In genomic region chr3:156483426-156483825, GRCh38 we compare ENCODE assay signal across 8 cellular contexts.
DNase-seq lines count a peak whose midpoint lies in the region; ATAC-seq and TF ChIP-seq lines count a peak whose summit lies in the region.

No MANE protein-coding gene starts in this region.

- TF ChIP-seq POLR2A in upper lobe of left lung (IDR thresholded peaks at IDR 0.05): no peak

- WGBS in upper lobe of left lung, 2 donors: 39 to 44% methylated on average over 1 of the region's 1 CpG

- ATAC-seq in GM19463 (IDR thresholded peaks at IDR 0.05; ENCODE audit: unreplicated experiment): peak; percentile 79
- peak; percentile 85 for ATAC-seq in HG03460 (IDR thresholded peaks at IDR 0.05; ENCODE audit: unreplicated experiment)
- peak; percentile 34 to 69 for ATAC-seq in upper lobe of left lung (ENCODE audit: low FRiP score in 2 of 2)

- DNase-seq in GM03348 (ENCODE audit: low spot score) (peak; percentile 44), left ventricle myocardium inferior (no peak), upper lobe of left lung (no peak), NCI-H774 (lab: John Stamatoyannopoulos, UW) (no peak), NCI-H2081 (lab: John Stamatoyannopoulos, UW) (no peak)
- DNase-seq in activated T-cell treated with anti-CD3 and anti-CD28 coated beads, Interleukin-2, amount 50 U/mL, for 48 hours: peak; percentile 23 to 25

- TF ChIP-seq CTCF in left ventricle myocardium inferior (IDR thresholded peaks at IDR 0.05; ENCODE audit: borderline replicate concordance) (no peak), upper lobe of left lung (IDR thresholded peaks at IDR 0.05) (no peak)

- intact Hi-C loops in left ventricle myocardium inferior (cut with micrococcal nuclease): no loop called here

- H3K4me3 ChIP-seq in left ventricle myocardium inferior (no peak overlapping the region), upper lobe of left lung (no peak overlapping the region)

- H3K27ac ChIP-seq in left ventricle myocardium inferior (replicated peaks): peak overlapping the region; percentile 41
- H3K27ac ChIP-seq in upper lobe of left lung: peak overlapping the region in 3 of 4 donors; percentile 31 to 48 (median 43)

- H3K27me3 ChIP-seq in left ventricle myocardium inferior (ENCODE audit: low read depth): no peaks in the 10 kb centered on the region
- H3K27me3 ChIP-seq in upper lobe of left lung: no peaks in the 10 kb centered on the region

- peaks cover 13% of the 10 kb centered on the region for H3K4me1 ChIP-seq in left ventricle myocardium inferior
- H3K4me1 ChIP-seq in upper lobe of left lung: peaks cover 0 to 12% (median 8%) of the 10 kb centered on the region in 4 donors

- H3K9me3 ChIP-seq in left ventricle myocardium inferior (replicated peaks) (no peaks in the 10 kb centered on the region), upper lobe of left lung (no peaks in the 10 kb centered on the region)

- no peaks in the 10 kb centered on the region for H3K36me3 ChIP-seq in left ventricle myocardium inferior
- H3K36me3 ChIP-seq in upper lobe of left lung: no peaks in the 10 kb centered on the region

- no peak for TF ChIP-seq EP300 in upper lobe of left lung (IDR thresholded peaks at IDR 0.05)

Comparison
In these comparisons a context has a peak if more than half of its experiments do, and no peak if none do; other contexts are left out.
1. DNase-seq: peak in GM03348 (single experiment) and activated T-cell treated with anti-CD3 and anti-CD28 coated beads, Interleukin-2, amount 50 U/mL, for 48 hours (2 of 2); none in left ventricle myocardium inferior (single experiment), upper lobe of left lung (0 of 2), NCI-H774 (single experiment) and NCI-H2081 (0 of 2).
2. Peak in every context shown above with its lines, with median percentiles within 50 percentile points of each other: ATAC-seq.